1 cellular context compared by ENCODE assay signal in genomic region chr19:42423462-42424344, GRCh38.
TF ChIP-seq lines count a peak whose summit lies in the region.

No MANE protein-coding gene starts in this region.

TF ChIP-seq in GM12878, 131 proteins besides CTCF, POLR2A, EP300 and RAD21 (continued from another document):
- TF ChIP-seq FOS (IDR thresholded peaks at IDR 0.05; ENCODE audit: borderline replicate concordance, extremely low read depth, insufficient read length) (peak; percentile 12), MXI1 (IDR thresholded peaks at IDR 0.05; ENCODE audit: low read depth, low read length) (no peak), SIN3A (IDR thresholded peaks at IDR 0.05; ENCODE audit: low read depth, low read length) (0 out of 2 replicates have a peak, but pooled peaks have one; percentile 30), SMAD1 (IDR thresholded peaks at IDR 0.05; ENCODE audit: low read depth, partially characterized antibody) (no peak), ZSCAN29 (IDR thresholded peaks at IDR 0.05) (no peak), GABPA (IDR thresholded peaks at IDR 0.05; ENCODE audit: low read depth) (0 out of 2 replicates have a peak, but pooled peaks have one; percentile 4), CBFB (IDR thresholded peaks at IDR 0.05; ENCODE audit: low read depth) (peak; percentile 35; the same call in 1 of the 2 replicates), ZNF24 (IDR thresholded peaks at IDR 0.05) (no peak), RELB (IDR thresholded peaks at IDR 0.05; ENCODE audit: low read depth) (peak; percentile 95), NR2F1 (conservative IDR thresholded peaks at IDR 0.05) (no peak), IKZF1 (conservative IDR thresholded peaks at IDR 0.05) (peak; percentile 11), NFIC (IDR thresholded peaks at IDR 0.05; ENCODE audit: low read depth, low read length) (no peak), ATF7 (IDR thresholded peaks at IDR 0.05; ENCODE audit: low read depth) (no peak), GATAD2B (conservative IDR thresholded peaks at IDR 0.05; ENCODE audit: low read depth) (0 out of 2 replicates have a peak, but pooled peaks have one; percentile 33), TCF12 (IDR thresholded peaks at IDR 0.05; ENCODE audit: low read depth, low read length) (no peak), BACH1 (IDR thresholded peaks at IDR 0.05; ENCODE audit: borderline replicate concordance) (no peak), ZNF592 (IDR thresholded peaks at IDR 0.05) (no peak), PKNOX1 (IDR thresholded peaks at IDR 0.05) (peak; percentile 35; the same call in 1 of the 2 replicates), RCOR1 (conservative IDR thresholded peaks at IDR 0.05; ENCODE audit: low read depth, low read length) (no peak), RELA (IDR thresholded peaks at IDR 0.05; ENCODE audit: borderline replicate concordance, partially characterized antibody) (no peak), SRF (IDR thresholded peaks at IDR 0.05; ENCODE audit: low read depth in 2 of 2, low read length in 2 of 2) (0 out of 4 replicates have a peak, but pooled peaks of 1 of the 2 experiments have one; percentile 5), MEF2A (IDR thresholded peaks at IDR 0.05; ENCODE audit: insufficient read depth, low read depth, low read length) (0 out of 2 replicates have a peak, but pooled peaks have one; percentile 11), KLF5 (IDR thresholded peaks at IDR 0.05; ENCODE audit: partially characterized antibody) (peak; percentile 11), ZBTB40 (IDR thresholded peaks at IDR 0.05; ENCODE audit: borderline replicate concordance) (peak; percentile 48; the same call in 1 of the 2 replicates), BHLHE40 (IDR thresholded peaks at IDR 0.05; ENCODE audit: borderline replicate concordance in 1 of 2, low read depth in 2 of 2, low read length in 1 of 2) (peak in 1 of 2 experiments; percentile 59; a peak in 2 of 4 replicates), PAX8 (IDR thresholded peaks at IDR 0.05) (no peak), NR2C1 (IDR thresholded peaks at IDR 0.05) (no peak), SUZ12 (IDR thresholded peaks at IDR 0.05; ENCODE audit: unreplicated experiment) (no peak), SREBF1 (IDR thresholded peaks at IDR 0.05; ENCODE audit: low read length) (no peak), SP1 (IDR thresholded peaks at IDR 0.05; ENCODE audit: low read depth, low read length) (peak; percentile 87), CREB1 (IDR thresholded peaks at IDR 0.05; ENCODE audit: low read depth) (peak; percentile 51), ZBTB11 (CRISPR knock-in tag; IDR thresholded peaks at IDR 0.05) (0 out of 2 replicates have a peak, but pooled peaks have one; percentile 14), RFX5 (IDR thresholded peaks at IDR 0.05; ENCODE audit: low read depth, low read length) (peak; percentile 41; the same call in 1 of the 2 replicates)
- TF ChIP-seq, protein P1, sequence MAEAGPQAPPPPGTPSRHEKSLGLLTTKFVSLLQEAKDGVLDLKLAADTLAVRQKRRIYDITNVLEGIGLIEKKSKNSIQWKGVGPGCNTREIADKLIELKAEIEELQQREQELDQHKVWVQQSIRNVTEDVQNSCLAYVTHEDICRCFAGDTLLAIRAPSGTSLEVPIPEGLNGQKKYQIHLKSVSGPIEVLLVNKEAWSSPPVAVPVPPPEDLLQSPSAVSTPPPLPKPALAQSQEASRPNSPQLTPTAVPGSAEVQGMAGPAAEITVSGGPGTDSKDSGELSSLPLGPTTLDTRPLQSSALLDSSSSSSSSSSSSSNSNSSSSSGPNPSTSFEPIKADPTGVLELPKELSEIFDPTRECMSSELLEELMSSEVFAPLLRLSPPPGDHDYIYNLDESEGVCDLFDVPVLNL (IDR thresholded peaks at IDR 0.05; ENCODE audit: low read depth, low read length), result peak; percentile 16; the same call in 1 of the 2 replicates
- TF ChIP-seq, protein P2, sequence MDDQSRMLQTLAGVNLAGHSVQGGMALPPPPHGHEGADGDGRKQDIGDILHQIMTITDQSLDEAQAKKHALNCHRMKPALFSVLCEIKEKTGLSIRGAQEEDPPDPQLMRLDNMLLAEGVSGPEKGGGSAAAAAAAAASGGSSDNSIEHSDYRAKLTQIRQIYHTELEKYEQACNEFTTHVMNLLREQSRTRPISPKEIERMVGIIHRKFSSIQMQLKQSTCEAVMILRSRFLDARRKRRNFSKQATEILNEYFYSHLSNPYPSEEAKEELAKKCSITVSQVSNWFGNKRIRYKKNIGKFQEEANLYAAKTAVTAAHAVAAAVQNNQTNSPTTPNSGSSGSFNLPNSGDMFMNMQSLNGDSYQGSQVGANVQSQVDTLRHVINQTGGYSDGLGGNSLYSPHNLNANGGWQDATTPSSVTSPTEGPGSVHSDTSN (IDR thresholded peaks at IDR 0.05; ENCODE audit: insufficient replicate concordance, low read depth, low read length), result no peak
- TF ChIP-seq, protein P3, sequence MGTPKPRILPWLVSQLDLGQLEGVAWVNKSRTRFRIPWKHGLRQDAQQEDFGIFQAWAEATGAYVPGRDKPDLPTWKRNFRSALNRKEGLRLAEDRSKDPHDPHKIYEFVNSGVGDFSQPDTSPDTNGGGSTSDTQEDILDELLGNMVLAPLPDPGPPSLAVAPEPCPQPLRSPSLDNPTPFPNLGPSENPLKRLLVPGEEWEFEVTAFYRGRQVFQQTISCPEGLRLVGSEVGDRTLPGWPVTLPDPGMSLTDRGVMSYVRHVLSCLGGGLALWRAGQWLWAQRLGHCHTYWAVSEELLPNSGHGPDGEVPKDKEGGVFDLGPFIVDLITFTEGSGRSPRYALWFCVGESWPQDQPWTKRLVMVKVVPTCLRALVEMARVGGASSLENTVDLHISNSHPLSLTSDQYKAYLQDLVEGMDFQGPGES (IDR thresholded peaks at IDR 0.05), result 0 out of 2 replicates have a peak, but pooled peaks have one; percentile 40
